In the genomic region with DNA sequence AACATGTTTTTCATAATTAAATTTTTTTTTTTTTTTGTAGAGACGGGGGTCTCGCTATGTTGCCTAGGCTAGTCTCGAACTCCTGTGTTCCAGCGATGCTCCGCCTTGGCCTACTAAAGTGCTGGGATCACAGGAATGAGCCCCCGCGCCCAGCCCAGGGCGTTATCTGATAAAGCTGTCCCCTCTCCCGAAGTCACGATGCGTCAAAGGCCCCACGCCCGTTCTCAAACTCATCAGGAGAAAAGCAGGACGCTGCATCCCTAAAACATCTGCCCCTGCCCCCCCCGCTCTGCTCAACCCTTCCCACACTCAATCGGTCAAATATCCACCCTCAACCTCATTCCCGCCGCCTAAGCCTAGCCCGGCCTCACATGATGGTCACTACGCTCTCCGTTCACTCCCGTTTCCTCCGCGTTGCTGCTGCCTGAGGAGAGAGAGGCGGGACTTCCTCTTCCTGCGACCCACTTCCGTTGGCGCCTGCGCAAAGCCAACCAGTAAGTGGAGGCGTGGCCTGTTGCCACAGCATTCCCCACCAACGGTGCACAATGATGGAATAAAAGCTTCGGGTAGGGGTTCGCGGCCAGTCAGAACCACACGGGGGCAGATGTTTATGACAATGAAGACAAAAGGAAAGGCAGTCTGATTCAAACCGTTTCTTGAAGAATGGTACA, we compare ENCODE assay signal across 1 cellular context.
TF ChIP-seq lines count a peak whose summit lies in the region.

A gene (minus strand): TSS at position 438 of the 671 bp plus-strand sequence. CDS start 65 bp downstream, at position 373.

TF ChIP-seq in HepG2, 621 proteins besides CTCF, POLR2A, EP300 and RAD21 (continued from another document and continues in another):
- TF ChIP-seq, protein P1, sequence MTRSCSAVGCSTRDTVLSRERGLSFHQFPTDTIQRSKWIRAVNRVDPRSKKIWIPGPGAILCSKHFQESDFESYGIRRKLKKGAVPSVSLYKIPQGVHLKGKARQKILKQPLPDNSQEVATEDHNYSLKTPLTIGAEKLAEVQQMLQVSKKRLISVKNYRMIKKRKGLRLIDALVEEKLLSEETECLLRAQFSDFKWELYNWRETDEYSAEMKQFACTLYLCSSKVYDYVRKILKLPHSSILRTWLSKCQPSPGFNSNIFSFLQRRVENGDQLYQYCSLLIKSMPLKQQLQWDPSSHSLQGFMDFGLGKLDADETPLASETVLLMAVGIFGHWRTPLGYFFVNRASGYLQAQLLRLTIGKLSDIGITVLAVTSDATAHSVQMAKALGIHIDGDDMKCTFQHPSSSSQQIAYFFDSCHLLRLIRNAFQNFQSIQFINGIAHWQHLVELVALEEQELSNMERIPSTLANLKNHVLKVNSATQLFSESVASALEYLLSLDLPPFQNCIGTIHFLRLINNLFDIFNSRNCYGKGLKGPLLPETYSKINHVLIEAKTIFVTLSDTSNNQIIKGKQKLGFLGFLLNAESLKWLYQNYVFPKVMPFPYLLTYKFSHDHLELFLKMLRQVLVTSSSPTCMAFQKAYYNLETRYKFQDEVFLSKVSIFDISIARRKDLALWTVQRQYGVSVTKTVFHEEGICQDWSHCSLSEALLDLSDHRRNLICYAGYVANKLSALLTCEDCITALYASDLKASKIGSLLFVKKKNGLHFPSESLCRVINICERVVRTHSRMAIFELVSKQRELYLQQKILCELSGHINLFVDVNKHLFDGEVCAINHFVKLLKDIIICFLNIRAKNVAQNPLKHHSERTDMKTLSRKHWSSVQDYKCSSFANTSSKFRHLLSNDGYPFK (CRISPR knock-in tag; IDR thresholded peaks at IDR 0.05; ENCODE audit: borderline replicate concordance): peak; percentile 66
- TF ChIP-seq ZNF335 (CRISPR knock-in tag; IDR thresholded peaks at IDR 0.05): no peak
- TF ChIP-seq, protein P2, sequence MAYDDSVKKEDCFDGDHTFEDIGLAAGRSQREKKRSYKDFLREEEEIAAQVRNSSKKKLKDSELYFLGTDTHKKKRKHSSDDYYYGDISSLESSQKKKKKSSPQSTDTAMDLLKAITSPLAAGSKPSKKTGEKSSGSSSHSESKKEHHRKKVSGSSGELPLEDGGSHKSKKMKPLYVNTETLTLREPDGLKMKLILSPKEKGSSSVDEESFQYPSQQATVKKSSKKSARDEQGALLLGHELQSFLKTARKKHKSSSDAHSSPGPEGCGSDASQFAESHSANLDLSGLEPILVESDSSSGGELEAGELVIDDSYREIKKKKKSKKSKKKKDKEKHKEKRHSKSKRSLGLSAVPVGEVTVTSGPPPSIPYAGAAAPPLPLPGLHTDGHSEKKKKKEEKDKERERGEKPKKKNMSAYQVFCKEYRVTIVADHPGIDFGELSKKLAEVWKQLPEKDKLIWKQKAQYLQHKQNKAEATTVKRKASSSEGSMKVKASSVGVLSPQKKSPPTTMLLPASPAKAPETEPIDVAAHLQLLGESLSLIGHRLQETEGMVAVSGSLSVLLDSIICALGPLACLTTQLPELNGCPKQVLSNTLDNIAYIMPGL (CRISPR knock-in tag; IDR thresholded peaks at IDR 0.05; ENCODE audit: borderline replicate concordance in 1 of 2, low read depth in 1 of 2): peak; percentile 63 to 71; a peak in 3 of 4 replicates
- TF ChIP-seq SP5 (CRISPR knock-in tag; IDR thresholded peaks at IDR 0.05; ENCODE audit: borderline replicate concordance, low read depth): no peak
- TF ChIP-seq, protein P3, sequence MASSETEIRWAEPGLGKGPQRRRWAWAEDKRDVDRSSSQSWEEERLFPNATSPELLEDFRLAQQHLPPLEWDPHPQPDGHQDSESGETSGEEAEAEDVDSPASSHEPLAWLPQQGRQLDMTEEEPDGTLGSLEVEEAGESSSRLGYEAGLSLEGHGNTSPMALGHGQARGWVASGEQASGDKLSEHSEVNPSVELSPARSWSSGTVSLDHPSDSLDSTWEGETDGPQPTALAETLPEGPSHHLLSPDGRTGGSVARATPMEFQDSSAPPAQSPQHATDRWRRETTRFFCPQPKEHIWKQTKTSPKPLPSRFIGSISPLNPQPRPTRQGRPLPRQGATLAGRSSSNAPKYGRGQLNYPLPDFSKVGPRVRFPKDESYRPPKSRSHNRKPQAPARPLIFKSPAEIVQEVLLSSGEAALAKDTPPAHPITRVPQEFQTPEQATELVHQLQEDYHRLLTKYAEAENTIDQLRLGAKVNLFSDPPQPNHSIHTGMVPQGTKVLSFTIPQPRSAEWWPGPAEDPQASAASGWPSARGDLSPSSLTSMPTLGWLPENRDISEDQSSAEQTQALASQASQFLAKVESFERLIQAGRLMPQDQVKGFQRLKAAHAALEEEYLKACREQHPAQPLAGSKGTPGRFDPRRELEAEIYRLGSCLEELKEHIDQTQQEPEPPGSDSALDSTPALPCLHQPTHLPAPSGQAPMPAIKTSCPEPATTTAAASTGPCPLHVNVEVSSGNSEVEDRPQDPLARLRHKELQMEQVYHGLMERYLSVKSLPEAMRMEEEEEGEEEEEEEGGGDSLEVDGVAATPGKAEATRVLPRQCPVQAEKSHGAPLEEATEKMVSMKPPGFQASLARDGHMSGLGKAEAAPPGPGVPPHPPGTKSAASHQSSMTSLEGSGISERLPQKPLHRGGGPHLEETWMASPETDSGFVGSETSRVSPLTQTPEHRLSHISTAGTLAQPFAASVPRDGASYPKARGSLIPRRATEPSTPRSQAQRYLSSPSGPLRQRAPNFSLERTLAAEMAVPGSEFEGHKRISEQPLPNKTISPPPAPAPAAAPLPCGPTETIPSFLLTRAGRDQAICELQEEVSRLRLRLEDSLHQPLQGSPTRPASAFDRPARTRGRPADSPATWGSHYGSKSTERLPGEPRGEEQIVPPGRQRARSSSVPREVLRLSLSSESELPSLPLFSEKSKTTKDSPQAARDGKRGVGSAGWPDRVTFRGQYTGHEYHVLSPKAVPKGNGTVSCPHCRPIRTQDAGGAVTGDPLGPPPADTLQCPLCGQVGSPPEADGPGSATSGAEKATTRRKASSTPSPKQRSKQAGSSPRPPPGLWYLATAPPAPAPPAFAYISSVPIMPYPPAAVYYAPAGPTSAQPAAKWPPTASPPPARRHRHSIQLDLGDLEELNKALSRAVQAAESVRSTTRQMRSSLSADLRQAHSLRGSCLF (CRISPR knock-in tag; IDR thresholded peaks at IDR 0.05; ENCODE audit: borderline replicate concordance): no peak
- no peak for TF ChIP-seq MAZ (IDR thresholded peaks at IDR 0.05; ENCODE audit: borderline replicate concordance, low read depth, low read length)
- no peak for TF ChIP-seq MAZ (CRISPR knock-in tag; IDR thresholded peaks at IDR 0.05; ENCODE audit: low read depth)
- no peak for TF ChIP-seq PRPF4 (IDR thresholded peaks at IDR 0.05; ENCODE audit: low read depth, low read length, poor library complexity, severe bottlenecking)
- no peak for TF ChIP-seq SUZ12 (IDR thresholded peaks at IDR 0.05; ENCODE audit: low read depth, low read length)
- TF ChIP-seq, protein P4, sequence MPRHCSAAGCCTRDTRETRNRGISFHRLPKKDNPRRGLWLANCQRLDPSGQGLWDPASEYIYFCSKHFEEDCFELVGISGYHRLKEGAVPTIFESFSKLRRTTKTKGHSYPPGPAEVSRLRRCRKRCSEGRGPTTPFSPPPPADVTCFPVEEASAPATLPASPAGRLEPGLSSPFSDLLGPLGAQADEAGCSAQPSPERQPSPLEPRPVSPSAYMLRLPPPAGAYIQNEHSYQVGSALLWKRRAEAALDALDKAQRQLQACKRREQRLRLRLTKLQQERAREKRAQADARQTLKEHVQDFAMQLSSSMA (CRISPR knock-in tag; IDR thresholded peaks at IDR 0.05): no peak
- TF ChIP-seq, protein P5, sequence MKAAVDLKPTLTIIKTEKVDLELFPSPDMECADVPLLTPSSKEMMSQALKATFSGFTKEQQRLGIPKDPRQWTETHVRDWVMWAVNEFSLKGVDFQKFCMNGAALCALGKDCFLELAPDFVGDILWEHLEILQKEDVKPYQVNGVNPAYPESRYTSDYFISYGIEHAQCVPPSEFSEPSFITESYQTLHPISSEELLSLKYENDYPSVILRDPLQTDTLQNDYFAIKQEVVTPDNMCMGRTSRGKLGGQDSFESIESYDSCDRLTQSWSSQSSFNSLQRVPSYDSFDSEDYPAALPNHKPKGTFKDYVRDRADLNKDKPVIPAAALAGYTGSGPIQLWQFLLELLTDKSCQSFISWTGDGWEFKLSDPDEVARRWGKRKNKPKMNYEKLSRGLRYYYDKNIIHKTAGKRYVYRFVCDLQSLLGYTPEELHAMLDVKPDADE (CRISPR knock-in tag; IDR thresholded peaks at IDR 0.05): no peak
- TF ChIP-seq, protein P6, sequence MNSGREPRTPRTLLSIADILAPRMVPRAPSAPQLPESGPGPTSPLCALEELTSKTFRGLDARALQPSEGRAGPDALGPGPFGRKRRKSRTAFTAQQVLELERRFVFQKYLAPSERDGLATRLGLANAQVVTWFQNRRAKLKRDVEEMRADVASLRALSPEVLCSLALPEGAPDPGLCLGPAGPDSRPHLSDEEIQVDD (CRISPR knock-in tag; IDR thresholded peaks at IDR 0.05; ENCODE audit: borderline replicate concordance): no peak
- TF ChIP-seq NFKBIZ (CRISPR knock-in tag; IDR thresholded peaks at IDR 0.05): no peak
- no peak for TF ChIP-seq NKX3-1 (CRISPR knock-in tag; IDR thresholded peaks at IDR 0.05)
- no peak for TF ChIP-seq NR2F6 (IDR thresholded peaks at IDR 0.05)
- TF ChIP-seq NR2F6 (CRISPR knock-in tag; IDR thresholded peaks at IDR 0.05): no peak
- no peak for TF ChIP-seq FOSL1 (CRISPR knock-in tag; IDR thresholded peaks at IDR 0.05; ENCODE audit: borderline replicate concordance)
- no peak for TF ChIP-seq SMARCE1 (IDR thresholded peaks at IDR 0.05; ENCODE audit: borderline replicate concordance)
- TF ChIP-seq ZNF350 (CRISPR knock-in tag; IDR thresholded peaks at IDR 0.05; ENCODE audit: borderline replicate concordance, low read depth): no peak; the same call in 1 of the 2 replicates
- no peak; the same call in none of the 2 replicates for TF ChIP-seq PHF21A (CRISPR knock-in tag; IDR thresholded peaks at IDR 0.05)
- TF ChIP-seq KDM5A (IDR thresholded peaks at IDR 0.05; ENCODE audit: borderline replicate concordance, low read length): peak; percentile 96
- no peak for TF ChIP-seq ZEB1 (IDR thresholded peaks at IDR 0.05; ENCODE audit: insufficient replicate concordance, low read depth)
- no peak for TF ChIP-seq CBX5 (CRISPR knock-in tag; IDR thresholded peaks at IDR 0.05; ENCODE audit: borderline replicate concordance)
- TF ChIP-seq, protein P7, sequence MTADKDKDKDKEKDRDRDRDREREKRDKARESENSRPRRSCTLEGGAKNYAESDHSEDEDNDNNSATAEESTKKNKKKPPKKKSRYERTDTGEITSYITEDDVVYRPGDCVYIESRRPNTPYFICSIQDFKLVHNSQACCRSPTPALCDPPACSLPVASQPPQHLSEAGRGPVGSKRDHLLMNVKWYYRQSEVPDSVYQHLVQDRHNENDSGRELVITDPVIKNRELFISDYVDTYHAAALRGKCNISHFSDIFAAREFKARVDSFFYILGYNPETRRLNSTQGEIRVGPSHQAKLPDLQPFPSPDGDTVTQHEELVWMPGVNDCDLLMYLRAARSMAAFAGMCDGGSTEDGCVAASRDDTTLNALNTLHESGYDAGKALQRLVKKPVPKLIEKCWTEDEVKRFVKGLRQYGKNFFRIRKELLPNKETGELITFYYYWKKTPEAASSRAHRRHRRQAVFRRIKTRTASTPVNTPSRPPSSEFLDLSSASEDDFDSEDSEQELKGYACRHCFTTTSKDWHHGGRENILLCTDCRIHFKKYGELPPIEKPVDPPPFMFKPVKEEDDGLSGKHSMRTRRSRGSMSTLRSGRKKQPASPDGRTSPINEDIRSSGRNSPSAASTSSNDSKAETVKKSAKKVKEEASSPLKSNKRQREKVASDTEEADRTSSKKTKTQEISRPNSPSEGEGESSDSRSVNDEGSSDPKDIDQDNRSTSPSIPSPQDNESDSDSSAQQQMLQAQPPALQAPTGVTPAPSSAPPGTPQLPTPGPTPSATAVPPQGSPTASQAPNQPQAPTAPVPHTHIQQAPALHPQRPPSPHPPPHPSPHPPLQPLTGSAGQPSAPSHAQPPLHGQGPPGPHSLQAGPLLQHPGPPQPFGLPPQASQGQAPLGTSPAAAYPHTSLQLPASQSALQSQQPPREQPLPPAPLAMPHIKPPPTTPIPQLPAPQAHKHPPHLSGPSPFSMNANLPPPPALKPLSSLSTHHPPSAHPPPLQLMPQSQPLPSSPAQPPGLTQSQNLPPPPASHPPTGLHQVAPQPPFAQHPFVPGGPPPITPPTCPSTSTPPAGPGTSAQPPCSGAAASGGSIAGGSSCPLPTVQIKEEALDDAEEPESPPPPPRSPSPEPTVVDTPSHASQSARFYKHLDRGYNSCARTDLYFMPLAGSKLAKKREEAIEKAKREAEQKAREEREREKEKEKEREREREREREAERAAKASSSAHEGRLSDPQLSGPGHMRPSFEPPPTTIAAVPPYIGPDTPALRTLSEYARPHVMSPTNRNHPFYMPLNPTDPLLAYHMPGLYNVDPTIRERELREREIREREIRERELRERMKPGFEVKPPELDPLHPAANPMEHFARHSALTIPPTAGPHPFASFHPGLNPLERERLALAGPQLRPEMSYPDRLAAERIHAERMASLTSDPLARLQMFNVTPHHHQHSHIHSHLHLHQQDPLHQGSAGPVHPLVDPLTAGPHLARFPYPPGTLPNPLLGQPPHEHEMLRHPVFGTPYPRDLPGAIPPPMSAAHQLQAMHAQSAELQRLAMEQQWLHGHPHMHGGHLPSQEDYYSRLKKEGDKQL (CRISPR knock-in tag; IDR thresholded peaks at IDR 0.05; ENCODE audit: low read depth): no peak
- peak; percentile 26 for TF ChIP-seq CEBPG (CRISPR knock-in tag; IDR thresholded peaks at IDR 0.05)
- no peak for TF ChIP-seq ZBTB20 (CRISPR knock-in tag; IDR thresholded peaks at IDR 0.05; ENCODE audit: borderline replicate concordance, low read depth)
- TF ChIP-seq ZNF232 (CRISPR knock-in tag; IDR thresholded peaks at IDR 0.05; ENCODE audit: borderline replicate concordance): no peak
- TF ChIP-seq, protein P8, sequence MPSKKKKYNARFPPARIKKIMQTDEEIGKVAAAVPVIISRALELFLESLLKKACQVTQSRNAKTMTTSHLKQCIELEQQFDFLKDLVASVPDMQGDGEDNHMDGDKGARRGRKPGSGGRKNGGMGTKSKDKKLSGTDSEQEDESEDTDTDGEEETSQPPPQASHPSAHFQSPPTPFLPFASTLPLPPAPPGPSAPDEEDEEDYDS (CRISPR knock-in tag; IDR thresholded peaks at IDR 0.05): no peak
- TF ChIP-seq GFI1 (CRISPR knock-in tag; IDR thresholded peaks at IDR 0.05; ENCODE audit: borderline replicate concordance): 0 out of 2 replicates have a peak, but pooled peaks have one; percentile 50
- TF ChIP-seq, protein P9, sequence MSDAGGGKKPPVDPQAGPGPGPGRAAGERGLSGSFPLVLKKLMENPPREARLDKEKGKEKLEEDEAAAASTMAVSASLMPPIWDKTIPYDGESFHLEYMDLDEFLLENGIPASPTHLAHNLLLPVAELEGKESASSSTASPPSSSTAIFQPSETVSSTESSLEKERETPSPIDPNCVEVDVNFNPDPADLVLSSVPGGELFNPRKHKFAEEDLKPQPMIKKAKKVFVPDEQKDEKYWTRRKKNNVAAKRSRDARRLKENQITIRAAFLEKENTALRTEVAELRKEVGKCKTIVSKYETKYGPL (CRISPR knock-in tag; IDR thresholded peaks at IDR 0.05): no peak
- TF ChIP-seq, protein P10, sequence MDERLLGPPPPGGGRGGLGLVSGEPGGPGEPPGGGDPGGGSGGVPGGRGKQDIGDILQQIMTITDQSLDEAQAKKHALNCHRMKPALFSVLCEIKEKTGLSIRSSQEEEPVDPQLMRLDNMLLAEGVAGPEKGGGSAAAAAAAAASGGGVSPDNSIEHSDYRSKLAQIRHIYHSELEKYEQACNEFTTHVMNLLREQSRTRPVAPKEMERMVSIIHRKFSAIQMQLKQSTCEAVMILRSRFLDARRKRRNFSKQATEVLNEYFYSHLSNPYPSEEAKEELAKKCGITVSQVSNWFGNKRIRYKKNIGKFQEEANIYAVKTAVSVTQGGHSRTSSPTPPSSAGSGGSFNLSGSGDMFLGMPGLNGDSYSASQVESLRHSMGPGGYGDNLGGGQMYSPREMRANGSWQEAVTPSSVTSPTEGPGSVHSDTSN (CRISPR knock-in tag; IDR thresholded peaks at IDR 0.05): no peak
- no peak for TF ChIP-seq PAX8 (CRISPR knock-in tag; IDR thresholded peaks at IDR 0.05; ENCODE audit: borderline replicate concordance)
- no peak for TF ChIP-seq ZMYM3 (CRISPR knock-in tag; IDR thresholded peaks at IDR 0.05)
- no peak for TF ChIP-seq TOE1 (CRISPR knock-in tag; IDR thresholded peaks at IDR 0.05)
- no peak for TF ChIP-seq NR3C1 (CRISPR knock-in tag; IDR thresholded peaks at IDR 0.05)
- TF ChIP-seq FOXK2 (IDR thresholded peaks at IDR 0.05): 0 out of 2 replicates have a peak, but pooled peaks have one; percentile 21
- no peak for TF ChIP-seq ZNF644 (CRISPR knock-in tag; IDR thresholded peaks at IDR 0.05; ENCODE audit: low read depth)
